26 cellular contexts compared by ENCODE assay signal in genomic region chr6:113551168-113551567, GRCh38.
"Had no signal": no experiment of that assay in that cellular context is flagged by ENCODE, and none has a peak within 500 bp of the region (broad histone marks: within the 10 kb centered on the region; RNA-seq: fewer than 3 reads in every experiment).

No MANE protein-coding gene starts in this region.

- H3K36me3 ChIP-seq: stomach, suprapubic skin, thoracic aorta, thyroid gland, tibial artery, tibial nerve, transverse colon, upper lobe of left lung, upper lobe of right lung, uterus, vagina had no signal

- H3K4me3 ChIP-seq: stomach, suprapubic skin, testis, thoracic aorta, thyroid gland, tibial artery, tibial nerve, transverse colon, upper lobe of left lung, upper lobe of right lung, uterus, vagina had no signal

- H3K4me1 ChIP-seq: stomach, suprapubic skin, testis, thyroid gland, tibial artery, tibial nerve, transverse colon, upper lobe of left lung, upper lobe of right lung, uterus, vagina had no signal

- H3K27ac ChIP-seq: stomach, suprapubic skin, testis, thoracic aorta, thyroid gland, tibial artery, tibial nerve, transverse colon, upper lobe of left lung, upper lobe of right lung, uterus, vagina had no signal

- H3K9me3 ChIP-seq: stomach, suprapubic skin, testis, thoracic aorta, thyroid gland, tibial artery, tibial nerve, transverse colon, upper lobe of left lung, upper lobe of right lung, uterus, vagina had no signal

- DNase-seq: stimulated activated CD4-positive, alpha-beta T cell treated with anti-CD3 and anti-CD28 coated beads, Interleukin-2, amount 100 ng/mL, for 48 hours; stimulated activated CD4-positive, alpha-beta T cell treated with anti-CD3 and anti-CD28 coated beads, Interleukin-4, amount 100 ng/mL, for 1 hour; stimulated activated CD4-positive, alpha-beta T cell treated with anti-CD3 and anti-CD28 coated beads, Interleukin-4, amount 100 ng/mL, for 24 hours; stimulated activated CD4-positive, alpha-beta T cell treated with anti-CD3 and anti-CD28 coated beads, Interleukin-4, amount 100 ng/mL, for 4 hours; stimulated activated CD8-positive, alpha-beta memory T cell treated with anti-CD3 and anti-CD28 coated beads, Interleukin-4, amount 100 ng/mL, for 48 hours; stimulated activated naive B cell treated with anti-CD40 and anti-IgM and Interleukin-4, amounts not matched to agents 10 μg/mL and 1 μg/mL and 100 μg/mL, for 72 hours; stimulated activated naive CD4-positive, alpha-beta T cell; stimulated activated naive CD4-positive, alpha-beta T cell treated with Interleukin-2 at 50 U/mL for 16 hours; stimulated activated naive CD8-positive, alpha-beta T cell treated with anti-CD3 and anti-CD28 coated beads, Interleukin-15, amount 100 ng/mL, for 72 hours; stimulated activated naive CD8-positive, alpha-beta T cell treated with anti-CD3 and anti-CD28 coated beads, Interleukin-15, Interleukin-2, amounts not matched to agents 100 U/mL and 50 U/mL, for 24 hours; stomach; substantia nigra; testis; thyroid gland; tibial artery; transverse colon; trophoblast cell; upper lobe of left lung; upper lobe of right lung; uterus had no signal

- ATAC-seq: stimulated activated effector memory CD8-positive, alpha-beta T cell treated with anti-CD3 and anti-CD28 coated beads, Interleukin-12 subunit alpha, Interleukin-12 subunit beta, amount 100 ng/mL, for 72 hours; stimulated activated memory B cell treated with anti-CD40 and anti-IgM and Interleukin-4, amounts not matched to agents 10 μg/mL and 1 μg/mL and 100 μg/mL, for 72 hours; stimulated activated naive B cell treated with anti-CD40 and anti-IgM and Interleukin-4, amounts not matched to agents 10 μg/mL and 1 μg/mL and 100 μg/mL, for 72 hours; stimulated activated naive CD8-positive, alpha-beta T cell treated with anti-CD3 and anti-CD28 coated beads, Interleukin-15, amount 100 ng/mL, for 72 hours; stimulated activated naive CD8-positive, alpha-beta T cell treated with anti-CD3 and anti-CD28 coated beads, Interleukin-15, Interleukin-2, amounts not matched to agents 100 U/mL and 50 U/mL, for 24 hours; upper lobe of right lung had no signal

- H3K27me3 ChIP-seq: stomach, suprapubic skin, testis, thyroid gland, tibial artery, tibial nerve, transverse colon, upper lobe of left lung, upper lobe of right lung, uterus, vagina had no signal
